ENCODE assay signal across 1 cellular context in the genomic region with DNA sequence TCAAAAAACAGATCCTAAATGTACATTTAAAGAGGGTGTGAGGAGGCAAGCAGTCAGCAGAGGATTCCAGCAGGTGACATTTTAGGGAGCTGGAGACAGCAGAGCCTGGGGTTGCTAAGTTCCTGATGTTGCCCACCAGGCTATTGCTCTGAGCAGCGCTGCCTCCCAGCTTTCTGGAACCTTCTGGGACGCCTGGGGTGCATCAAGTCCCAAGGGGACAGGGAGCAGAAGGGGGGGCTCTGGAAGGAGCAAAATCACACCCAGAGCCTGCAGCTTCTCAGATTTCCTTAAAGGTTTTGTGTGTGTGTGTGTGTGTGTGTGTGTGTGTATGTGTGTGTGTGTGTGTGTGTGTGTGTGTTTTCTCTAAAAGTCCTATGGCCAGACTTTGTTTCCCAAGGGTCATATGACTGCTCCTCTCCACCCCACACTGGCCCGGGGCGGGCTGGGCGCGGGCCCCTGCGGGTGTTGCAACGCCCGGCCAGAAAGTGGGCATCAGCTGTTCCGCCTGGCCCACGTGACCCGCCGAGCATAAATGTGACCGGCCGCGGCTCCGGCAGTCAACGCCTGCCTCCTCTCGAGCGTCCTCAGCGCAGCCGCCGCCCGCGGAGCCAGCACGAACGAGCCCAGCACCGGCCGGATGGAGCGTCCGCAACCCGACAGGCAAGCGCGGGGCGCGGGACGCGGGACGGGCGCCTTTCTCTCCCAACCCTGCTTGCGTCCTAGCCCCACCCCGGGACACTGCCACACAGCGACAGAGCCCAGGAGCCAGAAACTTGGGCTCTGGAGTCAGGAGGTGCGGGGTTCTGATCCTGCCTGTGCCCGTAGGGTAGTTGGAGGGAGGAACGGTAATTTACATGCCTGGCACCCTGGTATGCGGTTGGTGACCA.
TF ChIP-seq lines count a peak whose summit lies in the region.

A gene with protein sequence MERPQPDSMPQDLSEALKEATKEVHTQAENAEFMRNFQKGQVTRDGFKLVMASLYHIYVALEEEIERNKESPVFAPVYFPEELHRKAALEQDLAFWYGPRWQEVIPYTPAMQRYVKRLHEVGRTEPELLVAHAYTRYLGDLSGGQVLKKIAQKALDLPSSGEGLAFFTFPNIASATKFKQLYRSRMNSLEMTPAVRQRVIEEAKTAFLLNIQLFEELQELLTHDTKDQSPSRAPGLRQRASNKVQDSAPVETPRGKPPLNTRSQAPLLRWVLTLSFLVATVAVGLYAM (plus strand): TSS at position 560 of the 887 bp plus-strand sequence. CDS start 78 bp downstream, at position 638.

TF ChIP-seq in SK-N-SH, 30 proteins besides CTCF, POLR2A, EP300 and RAD21 (continued from another document):
- TF ChIP-seq, protein P1, sequence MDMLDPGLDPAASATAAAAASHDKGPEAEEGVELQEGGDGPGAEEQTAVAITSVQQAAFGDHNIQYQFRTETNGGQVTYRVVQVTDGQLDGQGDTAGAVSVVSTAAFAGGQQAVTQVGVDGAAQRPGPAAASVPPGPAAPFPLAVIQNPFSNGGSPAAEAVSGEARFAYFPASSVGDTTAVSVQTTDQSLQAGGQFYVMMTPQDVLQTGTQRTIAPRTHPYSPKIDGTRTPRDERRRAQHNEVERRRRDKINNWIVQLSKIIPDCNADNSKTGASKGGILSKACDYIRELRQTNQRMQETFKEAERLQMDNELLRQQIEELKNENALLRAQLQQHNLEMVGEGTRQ (IDR thresholded peaks at IDR 0.05; ENCODE audit: borderline replicate concordance, low read depth, low read length), result peak; percentile 83
- TF ChIP-seq RCOR1 (IDR thresholded peaks at IDR 0.05; ENCODE audit: low read length) (no peak), YY1 (IDR thresholded peaks at IDR 0.05; ENCODE audit: low read depth) (no peak), POLR2AphosphoS5 (IDR thresholded peaks at IDR 0.05; ENCODE audit: low read depth, low read length) (peak; percentile 73), SIN3A (IDR thresholded peaks at IDR 0.05; ENCODE audit: borderline replicate concordance, low read depth, low read length) (no peak), TAF1 (IDR thresholded peaks at IDR 0.05; ENCODE audit: borderline replicate concordance, low read depth, low read length) (peak; percentile 74), FOSL2 (IDR thresholded peaks at IDR 0.05; ENCODE audit: borderline replicate concordance, low read depth) (no peak), EZH2phosphoT487 (IDR thresholded peaks at IDR 0.05; ENCODE audit: borderline replicate concordance, low read depth) (no peak), FOXJ3 (CRISPR knock-in tag; IDR thresholded peaks at IDR 0.05) (no peak), NRF1 (IDR thresholded peaks at IDR 0.05; ENCODE audit: low read depth, low read length) (peak; percentile 36), GABPA (IDR thresholded peaks at IDR 0.05; ENCODE audit: low read depth) (no peak), MXI1 (IDR thresholded peaks at IDR 0.05; ENCODE audit: low read depth, low read length) (no peak; the same call in 1 of the 2 replicates), RFX5 (IDR thresholded peaks at IDR 0.05; ENCODE audit: low read length) (no peak), ELF1 (IDR thresholded peaks at IDR 0.05) (no peak)
- TF ChIP-seq, protein P2, sequence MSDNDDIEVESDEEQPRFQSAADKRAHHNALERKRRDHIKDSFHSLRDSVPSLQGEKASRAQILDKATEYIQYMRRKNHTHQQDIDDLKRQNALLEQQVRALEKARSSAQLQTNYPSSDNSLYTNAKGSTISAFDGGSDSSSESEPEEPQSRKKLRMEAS (IDR thresholded peaks at IDR 0.05; ENCODE audit: low read depth), result peak; percentile 70
- TF ChIP-seq, protein P3, sequence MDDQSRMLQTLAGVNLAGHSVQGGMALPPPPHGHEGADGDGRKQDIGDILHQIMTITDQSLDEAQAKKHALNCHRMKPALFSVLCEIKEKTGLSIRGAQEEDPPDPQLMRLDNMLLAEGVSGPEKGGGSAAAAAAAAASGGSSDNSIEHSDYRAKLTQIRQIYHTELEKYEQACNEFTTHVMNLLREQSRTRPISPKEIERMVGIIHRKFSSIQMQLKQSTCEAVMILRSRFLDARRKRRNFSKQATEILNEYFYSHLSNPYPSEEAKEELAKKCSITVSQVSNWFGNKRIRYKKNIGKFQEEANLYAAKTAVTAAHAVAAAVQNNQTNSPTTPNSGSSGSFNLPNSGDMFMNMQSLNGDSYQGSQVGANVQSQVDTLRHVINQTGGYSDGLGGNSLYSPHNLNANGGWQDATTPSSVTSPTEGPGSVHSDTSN (IDR thresholded peaks at IDR 0.05), result peak; percentile 44
- TF ChIP-seq, protein P4, sequence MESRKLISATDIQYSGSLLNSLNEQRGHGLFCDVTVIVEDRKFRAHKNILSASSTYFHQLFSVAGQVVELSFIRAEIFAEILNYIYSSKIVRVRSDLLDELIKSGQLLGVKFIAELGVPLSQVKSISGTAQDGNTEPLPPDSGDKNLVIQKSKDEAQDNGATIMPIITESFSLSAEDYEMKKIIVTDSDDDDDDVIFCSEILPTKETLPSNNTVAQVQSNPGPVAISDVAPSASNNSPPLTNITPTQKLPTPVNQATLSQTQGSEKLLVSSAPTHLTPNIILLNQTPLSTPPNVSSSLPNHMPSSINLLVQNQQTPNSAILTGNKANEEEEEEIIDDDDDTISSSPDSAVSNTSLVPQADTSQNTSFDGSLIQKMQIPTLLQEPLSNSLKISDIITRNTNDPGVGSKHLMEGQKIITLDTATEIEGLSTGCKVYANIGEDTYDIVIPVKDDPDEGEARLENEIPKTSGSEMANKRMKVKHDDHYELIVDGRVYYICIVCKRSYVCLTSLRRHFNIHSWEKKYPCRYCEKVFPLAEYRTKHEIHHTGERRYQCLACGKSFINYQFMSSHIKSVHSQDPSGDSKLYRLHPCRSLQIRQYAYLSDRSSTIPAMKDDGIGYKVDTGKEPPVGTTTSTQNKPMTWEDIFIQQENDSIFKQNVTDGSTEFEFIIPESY (IDR thresholded peaks at IDR 0.05; ENCODE audit: borderline replicate concordance, low read depth), result no peak
- TF ChIP-seq, protein P5, sequence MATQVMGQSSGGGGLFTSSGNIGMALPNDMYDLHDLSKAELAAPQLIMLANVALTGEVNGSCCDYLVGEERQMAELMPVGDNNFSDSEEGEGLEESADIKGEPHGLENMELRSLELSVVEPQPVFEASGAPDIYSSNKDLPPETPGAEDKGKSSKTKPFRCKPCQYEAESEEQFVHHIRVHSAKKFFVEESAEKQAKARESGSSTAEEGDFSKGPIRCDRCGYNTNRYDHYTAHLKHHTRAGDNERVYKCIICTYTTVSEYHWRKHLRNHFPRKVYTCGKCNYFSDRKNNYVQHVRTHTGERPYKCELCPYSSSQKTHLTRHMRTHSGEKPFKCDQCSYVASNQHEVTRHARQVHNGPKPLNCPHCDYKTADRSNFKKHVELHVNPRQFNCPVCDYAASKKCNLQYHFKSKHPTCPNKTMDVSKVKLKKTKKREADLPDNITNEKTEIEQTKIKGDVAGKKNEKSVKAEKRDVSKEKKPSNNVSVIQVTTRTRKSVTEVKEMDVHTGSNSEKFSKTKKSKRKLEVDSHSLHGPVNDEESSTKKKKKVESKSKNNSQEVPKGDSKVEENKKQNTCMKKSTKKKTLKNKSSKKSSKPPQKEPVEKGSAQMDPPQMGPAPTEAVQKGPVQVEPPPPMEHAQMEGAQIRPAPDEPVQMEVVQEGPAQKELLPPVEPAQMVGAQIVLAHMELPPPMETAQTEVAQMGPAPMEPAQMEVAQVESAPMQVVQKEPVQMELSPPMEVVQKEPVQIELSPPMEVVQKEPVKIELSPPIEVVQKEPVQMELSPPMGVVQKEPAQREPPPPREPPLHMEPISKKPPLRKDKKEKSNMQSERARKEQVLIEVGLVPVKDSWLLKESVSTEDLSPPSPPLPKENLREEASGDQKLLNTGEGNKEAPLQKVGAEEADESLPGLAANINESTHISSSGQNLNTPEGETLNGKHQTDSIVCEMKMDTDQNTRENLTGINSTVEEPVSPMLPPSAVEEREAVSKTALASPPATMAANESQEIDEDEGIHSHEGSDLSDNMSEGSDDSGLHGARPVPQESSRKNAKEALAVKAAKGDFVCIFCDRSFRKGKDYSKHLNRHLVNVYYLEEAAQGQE (IDR thresholded peaks at IDR 0.05; ENCODE audit: low read depth, low read length), result no peak; the same call in 1 of the 2 replicates
